8 cellular contexts compared by ENCODE assay signal in the genomic region with DNA sequence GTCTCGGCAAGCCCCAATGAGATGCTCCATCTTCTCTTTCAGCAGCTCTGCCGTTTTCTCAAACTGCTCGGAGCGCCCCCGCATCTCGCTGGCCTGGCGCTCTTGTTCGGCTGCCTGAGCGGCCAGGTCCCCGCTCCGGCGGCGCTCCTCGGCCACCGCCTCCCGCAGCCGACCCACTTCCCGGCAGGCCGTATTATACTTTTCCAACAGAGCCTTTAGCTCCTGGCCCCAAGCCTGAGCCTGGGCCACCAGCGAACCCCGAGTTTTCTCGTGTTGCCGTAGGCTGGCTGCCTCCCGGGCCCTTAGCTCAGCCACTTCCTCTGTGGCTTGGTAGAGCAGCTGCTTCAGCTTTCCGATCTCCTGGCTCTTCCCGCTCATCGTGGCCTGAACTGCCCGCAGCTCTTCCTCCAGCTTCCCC. TPM values are rescaled to one million over a fixed set of nuclear protein-coding genes. Genes with fewer than 3 reads are reported as not detected.
DNase-seq lines count a peak whose midpoint lies in the region; ATAC-seq and TF ChIP-seq lines count a peak whose summit lies in the region.

No MANE protein-coding gene starts in this region.

- POLR2A ChIA-PET in activated B cell treated with CpG ODN at 0.5 μM for 24 hours (lab: Charles Lee) (interaction anchor here (0.7 to 3.2 kb wide), 5 partner anchors 13 to 56 kb away, joined by 3 to 26 read pairs (median 9); a partner anchor contains a TSS), A673 (lab: Charles Lee; ENCODE audit: low non-redundant PET) (no interaction called here)

- no peaks in the 10 kb centered on the region for H3K9me3 ChIP-seq in duodenal mucosa (ENCODE audit: control insufficient read depth in 1 of 2, low read length in 2 of 2)
- H3K9me3 ChIP-seq in right lobe of liver = no peaks in the 10 kb centered on the region
- no peaks in the 10 kb centered on the region for H3K9me3 ChIP-seq in A673 (ENCODE audit: low read depth, low read length, poor library complexity, severe bottlenecking)

- CTCF ChIA-PET in activated B cell treated with CpG ODN at 0.5 μM for 24 hours (lab: Charles Lee) = interaction anchor here (0.6 to 2.9 kb wide), 4 partner anchors 13 to 142 kb away, joined by 3 to 15 read pairs (median 6); a partner anchor contains a TSS
- CTCF ChIA-PET in A673 (lab: Charles Lee) = interaction anchor here (0.6 kb wide), 1 partner anchor 33 kb away, joined by 5 read pairs; no protein-coding TSS in a partner anchor

- no peaks in the 10 kb centered on the region for H3K36me3 Mint-ChIP-seq in activated B cell treated with CpG ODN at 0.5 μM for 24 hours (ENCODE audit: low read depth)

- intact Hi-C loops in activated B cell treated with CpG ODN at 0.5 μM for 24 hours (cut with micrococcal nuclease) (loop anchor here (1.0 kb wide), 1 partner anchor 9 kb away; no protein-coding TSS in a partner anchor), right lobe of liver (cut with DNase I) (no loop called here), A673 (cut with micrococcal nuclease; ENCODE audit: unreplicated experiment) (no loop called here)

- under 1% methylated on average over 22 of the region's 28 CpGs for WGBS in right lobe of liver (ENCODE audit: insufficient coverage, low coverage, low lambda C conversion rate, missing lambda C conversion rate)

- H3K36me3 ChIP-seq in duodenal mucosa (ENCODE audit: control insufficient read depth in 1 of 2, insufficient read depth in 2 of 2, low read length in 2 of 2) = no peaks in the 10 kb centered on the region
- H3K36me3 ChIP-seq in right lobe of liver = no peaks in the 10 kb centered on the region
- no peaks in the 10 kb centered on the region for H3K36me3 ChIP-seq in A673 (ENCODE audit: insufficient read depth, low read length, poor library complexity, severe bottlenecking)

- TF ChIP-seq CTCF in GM12865 (IDR thresholded peaks at IDR 0.05; ENCODE audit: insufficient read depth, low read depth, low read length, missing control alignments) (no peak), activated B cell treated with CpG ODN at 0.5 μM for 24 hours (IDR thresholded peaks at IDR 0.05) (no peak), right lobe of liver (IDR thresholded peaks at IDR 0.05) (no peak), A673 (conservative IDR thresholded peaks at IDR 0.05; ENCODE audit: low read depth, low read length) (no peak)

- no peak overlapping the region for H3K27ac Mint-ChIP-seq in activated B cell treated with CpG ODN at 0.5 μM for 24 hours

- H3K27ac ChIP-seq in duodenal mucosa (ENCODE audit: low read depth, low read length) (no peak overlapping the region), right lobe of liver (peak overlapping the region in 2 of 3 donors; percentile 49 to 52), A673 (ENCODE audit: low read depth, low read length, poor library complexity, severe bottlenecking) (no peak overlapping the region)

- DNase-seq in GM12865 (ENCODE audit: low read depth) = peak; percentile 25
- peak; percentile 45 for DNase-seq in activated B cell treated with CpG ODN at 0.5 μM for 24 hours
- peak; percentile 58 to 67 (median 62) for DNase-seq in right lobe of liver
- DNase-seq in stimulated activated CD4-positive, alpha-beta T cell treated with anti-CD3 and anti-CD28 coated beads, TNF-alpha, amount 100 ng/mL, for 24 hours (ENCODE audit: low read depth in 3 of 3) = peak in 2 of 3 experiments; percentile 6 to 24
- DNase-seq in A673 (ENCODE audit: low spot score) = no peak
- no peak for DNase-seq in NCI-H2196 (lab: John Stamatoyannopoulos, UW; ENCODE audit: unreplicated experiment)

- peak overlapping the region; percentile 46 to 70 for H3K9ac ChIP-seq in duodenal mucosa (ENCODE audit: low read depth in 1 of 2, low read length in 2 of 2)

- H3K4me1 Mint-ChIP-seq in activated B cell treated with CpG ODN at 0.5 μM for 24 hours = peaks cover 11% of the 10 kb centered on the region

- H3K4me3 Mint-ChIP-seq in activated B cell treated with CpG ODN at 0.5 μM for 24 hours = peak overlapping the region; percentile 83

- ATAC-seq in activated B cell treated with CpG ODN at 0.5 μM for 24 hours (ENCODE audit: low read depth) (peak; percentile 81), right lobe of liver (peak; percentile 82 to 85 (median 83)), GM21515 (IDR thresholded peaks at IDR 0.05; ENCODE audit: unreplicated experiment) (no peak)

- no peaks in the 10 kb centered on the region for H3K9me3 Mint-ChIP-seq in activated B cell treated with CpG ODN at 0.5 μM for 24 hours

- peaks cover 27% of the 10 kb centered on the region for H3K27me3 Mint-ChIP-seq in activated B cell treated with CpG ODN at 0.5 μM for 24 hours

- H3K4me1 ChIP-seq in duodenal mucosa (ENCODE audit: control insufficient read depth in 1 of 2, insufficient read depth in 2 of 2, low read length in 2 of 2) (peaks cover 5 to 7% of the 10 kb centered on the region in 2 donors), right lobe of liver (peaks cover 0 to 16% (median 3%) of the 10 kb centered on the region in 4 donors), A673 (ENCODE audit: insufficient read depth, low read length, poor library complexity, severe bottlenecking) (no peaks in the 10 kb centered on the region)

- no peak for TF ChIP-seq POLR2A in right lobe of liver (IDR thresholded peaks at IDR 0.05)

- H3K27me3 ChIP-seq in duodenal mucosa (ENCODE audit: control insufficient read depth in 1 of 2, insufficient read depth in 2 of 2, low read length in 2 of 2) (peaks cover 5 to 7% of the 10 kb centered on the region in 2 donors), right lobe of liver (no peaks in the 10 kb centered on the region), A673 (replicated peaks; ENCODE audit: insufficient read depth, low read depth, low read length, poor library complexity) (no peaks in the 10 kb centered on the region)

- BruUV-seq in A673 (replicated peaks; lab: Mats Ljungman, UMichigan) = no TSS peak

- H3K4me3 ChIP-seq in GM12865 (ENCODE audit: low read depth, low read length) (peak overlapping the region; percentile 28), duodenal mucosa (ENCODE audit: low read depth in 1 of 2, low read length in 2 of 2) (peak overlapping the region; percentile 60 to 69), right lobe of liver (peak overlapping the region; percentile 43 to 68 (median 55)), A673 (ENCODE audit: low read depth, low read length, poor library complexity, severe bottlenecking) (no peak overlapping the region)

RNA-seq across cellular contexts. Expression of a gene that starts 13.1 kb away (rescaled TPM):
- total RNA-seq in activated B cell treated with CpG ODN at 0.5 μM for 24 hours (29.0 and 30.9 TPM in 2 replicates), right lobe of liver (1 to 10 TPM; 5.5 to 8.9 (median 6.7) TPM), A673 (2021) (41.8 and 47.0 TPM in 2 replicates)

RNA-seq across cellular contexts. Expression of a gene that starts 13.7 kb away (rescaled TPM):
- total RNA-seq in activated B cell treated with CpG ODN at 0.5 μM for 24 hours (not detected in 2 replicates), right lobe of liver (1 to 10 TPM; 1.1 to 2.5 (median 1.6) TPM), A673 (2021) (not detected in 2 replicates)

RNA-seq across cellular contexts. Expression of a gene that starts 26.6 kb away (rescaled TPM):
- total RNA-seq in activated B cell treated with CpG ODN at 0.5 μM for 24 hours = 2.9 and 5.4 TPM in 2 replicates
- total RNA-seq in right lobe of liver = 1 to 10 TPM in 3 of 6 experiments, under 1 TPM in 3; 0.51 to 2.2 (median 1.0) TPM
- total RNA-seq in A673 (2021) = 3.4 and 6.6 TPM in 2 replicates

RNA-seq across cellular contexts. Expression of a gene that starts 37.8 kb away (rescaled TPM):
- total RNA-seq in activated B cell treated with CpG ODN at 0.5 μM for 24 hours (2.7 and 3.7 TPM in 2 replicates), right lobe of liver (1 to 10 TPM in 3 of 6 experiments, under 1 TPM in 3; 0.50 to 2.3 (median 0.85) TPM), A673 (2021) (1.1 and 1.2 TPM in 2 replicates)

RNA-seq across cellular contexts. Expression of a gene that starts 46.5 kb away (rescaled TPM):
- total RNA-seq in activated B cell treated with CpG ODN at 0.5 μM for 24 hours (42.7 and 47.7 TPM in 2 replicates), right lobe of liver (10 to 100 TPM; 12.3 to 23.0 (median 15.2) TPM), A673 (2021) (22.1 and 22.4 TPM in 2 replicates)

Comparison
In these comparisons a context has a peak if more than half of its experiments do, and no peak if none do; other contexts are left out.
1. DNase-seq: peak in GM12865 (single experiment), activated B cell treated with CpG ODN at 0.5 μM for 24 hours (single experiment), right lobe of liver (3 of 3) and stimulated activated CD4-positive, alpha-beta T cell treated with anti-CD3 and anti-CD28 coated beads, TNF-alpha, amount 100 ng/mL, for 24 hours (2 of 3); none in A673 (single experiment) and NCI-H2196 (single experiment).
2. H3K27ac ChIP-seq: peak in right lobe of liver (2 of 3); none in duodenal mucosa (single experiment) and A673 (single experiment).